Comparison of ENCODE assay signal across 20 cellular contexts in genomic region chr6:37426945-37427510, GRCh38. TPM values are rescaled to one million over a fixed set of nuclear protein-coding genes. Genes with fewer than 3 reads are reported as not detected.
DNase-seq lines count a peak whose midpoint lies in the region; TF ChIP-seq lines count a peak whose summit lies in the region.
"Had no signal": no experiment of that assay in that cellular context is flagged by ENCODE, and none has a peak within 500 bp of the region (broad histone marks: within the 10 kb centered on the region; RNA-seq: fewer than 3 reads in every experiment).

No MANE protein-coding gene starts in this region.

- peak; percentile 58 for DNase-seq in NCI-H2171 treated with DMSO at 0.1 percent for 48 hours (lab: John Stamatoyannopoulos, UW)
- no peak for DNase-seq in NCI-H2171 (lab: John Stamatoyannopoulos, UW)
- peak; percentile 41 for DNase-seq in NCI-H69 (lab: John Stamatoyannopoulos, UW)
- no peak for DNase-seq in C1 segment of cervical spinal cord (lab: John Stamatoyannopoulos, UW)
- DNase-seq in epidermal melanocyte (ENCODE audit: insufficient read length, low spot score), result no peak
- DNase-seq in amygdala (lab: John Stamatoyannopoulos, UW), result no peak
- no peak for DNase-seq in glutamatergic neuron
- DNase-seq: BE2C; Calu3; CD4-positive, alpha-beta memory T cell; DMS79 treated with DMSO at 0.1 percent for 48 hours; H9; NCI-H1417 treated with DMSO at 0.1 percent for 48 hours; NCI-H2029 treated with DMSO at 0.1 percent for 48 hours; NCI-H510A treated with DMSO at 0.1 percent for 48 hours; NK-92 treated with Interleukin-12 subunit alpha and Interleukin-12 subunit beta, amount 100 ng/mL, for 24 hours; RPMI8226 had no signal

- no peaks in the 10 kb centered on the region for H3K36me3 ChIP-seq in duodenal mucosa (ENCODE audit: control insufficient read depth in 1 of 2, insufficient read depth in 2 of 2, low read length in 2 of 2)
- H3K36me3 ChIP-seq: BE2C had no signal

- H3K27ac Mint-ChIP-seq in glutamatergic neuron (ENCODE audit: unreplicated experiment), result no peak overlapping the region
- H3K27ac Mint-ChIP-seq: CD4-positive, alpha-beta memory T cell; H9 had no signal

- H3K36me3 Mint-ChIP-seq in glutamatergic neuron (ENCODE audit: unreplicated experiment), result peaks cover 23% of the 10 kb centered on the region
- H3K36me3 Mint-ChIP-seq: CD4-positive, alpha-beta memory T cell had no signal

- no peaks in the 10 kb centered on the region for H3K4me1 Mint-ChIP-seq in glutamatergic neuron (ENCODE audit: low read depth, unreplicated experiment)

- no peak overlapping the region for H3K27ac ChIP-seq in duodenal mucosa (ENCODE audit: low read depth, low read length)
- H3K27ac ChIP-seq: 22Rv1 had no signal

- H3K27me3 Mint-ChIP-seq in glutamatergic neuron (ENCODE audit: unreplicated experiment), result no peaks in the 10 kb centered on the region

- H3K4me3 Mint-ChIP-seq in glutamatergic neuron (ENCODE audit: unreplicated experiment), result no peak overlapping the region
- H3K4me3 Mint-ChIP-seq: H9 had no signal

- no peaks in the 10 kb centered on the region for H3K27me3 ChIP-seq in duodenal mucosa (ENCODE audit: control insufficient read depth in 1 of 2, insufficient read depth in 2 of 2, low read length in 2 of 2)
- H3K27me3 ChIP-seq: BE2C had no signal

- H3K9me3 ChIP-seq in duodenal mucosa (ENCODE audit: control insufficient read depth in 1 of 2, low read length in 2 of 2), result no peaks in the 10 kb centered on the region
- H3K9me3 ChIP-seq: BE2C had no signal

- peaks cover 19% of the 10 kb centered on the region for H3K9me3 Mint-ChIP-seq in glutamatergic neuron (ENCODE audit: unreplicated experiment)

- no peak overlapping the region for H3K9ac ChIP-seq in duodenal mucosa (ENCODE audit: low read depth in 1 of 2, low read length in 2 of 2)

- no peak for TF ChIP-seq CTCF in glutamatergic neuron (IDR thresholded peaks at IDR 0.05; ENCODE audit: partially characterized antibody, unreplicated experiment)

- H3K4me3 ChIP-seq in duodenal mucosa (ENCODE audit: low read depth in 1 of 2, low read length in 2 of 2), result peak overlapping the region; percentile 2 to 40
- H3K4me3 ChIP-seq: GM12878 had no signal

- H3K4me1 ChIP-seq in duodenal mucosa (ENCODE audit: control insufficient read depth in 1 of 2, insufficient read depth in 2 of 2, low read length in 2 of 2), result peaks cover 4 to 11% of the 10 kb centered on the region in 2 donors

RNA-seq across cellular contexts. Expression of gene CMTR1, which starts 6.0 kb away (rescaled TPM):
- 61.6 TPM for total RNA-seq in glutamatergic neuron (ENCODE audit: unreplicated experiment)

Comparison
In these comparisons a context has a peak if more than half of its experiments do, and no peak if none do; other contexts are left out.
1. DNase-seq: peak in NCI-H2171 treated with DMSO at 0.1 percent for 48 hours (single experiment) and NCI-H69 (single experiment); none in NCI-H2171 (single experiment), C1 segment of cervical spinal cord (0 of 14), epidermal melanocyte (single experiment), amygdala (0 of 56) and glutamatergic neuron (single experiment).